In genomic region chr12:127038152-127038551, GRCh38 we compare ENCODE assay signal across 39 cellular contexts.
"Had no signal": no experiment of that assay in that cellular context is flagged by ENCODE, and none has a peak within 500 bp of the region (broad histone marks: within the 10 kb centered on the region; RNA-seq: fewer than 3 reads in every experiment).

No MANE protein-coding gene starts in this region.

- H3K27ac ChIP-seq: adrenal gland, ascending aorta, body of pancreas, brain microvascular endothelial cell, breast epithelium, cardiac muscle cell had no signal

- H3K36me3 Mint-ChIP-seq: activated naive CD4-positive, alpha-beta T cell treated with anti-CD3 and anti-CD28 coated beads, Interleukin-2, amount 10 ng/mL, durations not matched to agents 7 days and 5 days; activated naive CD4-positive, alpha-beta T cell treated with anti-CD3 and anti-CD28 coated beads, Interleukin-2, amount 50 U/mL, for 24 hours; activated naive CD8-positive, alpha-beta T cell; activated naive CD8-positive, alpha-beta T cell treated with anti-CD3 and anti-CD28 coated beads for 36 hours; activated naive CD8-positive, alpha-beta T cell treated with anti-CD3 and anti-CD28 coated beads, Interleukin-2, amount 10 ng/mL, durations not matched to agents 7 days and 5 days; brain had no signal

- H3K36me3 ChIP-seq: adrenal gland, ascending aorta, brain microvascular endothelial cell, breast epithelium, cardiac muscle cell had no signal

- H3K27me3 Mint-ChIP-seq: activated naive CD4-positive, alpha-beta T cell treated with anti-CD3 and anti-CD28 coated beads, Interleukin-2, amount 10 ng/mL, durations not matched to agents 7 days and 5 days; activated T-cell treated with anti-CD3 and anti-CD28 coated beads, Interleukin-2, amount 50 U/mL, for 24 hours had no signal

- H3K9me3 ChIP-seq: adrenal gland, ascending aorta, body of pancreas, breast epithelium had no signal

- ATAC-seq: activated naive CD4-positive, alpha-beta T cell treated with anti-CD3 and anti-CD28 coated beads, Interleukin-2, amount 50 U/mL, for 72 hours; activated naive CD8-positive, alpha-beta T cell treated with anti-CD3 and anti-CD28 coated beads, Interleukin-2, amount 50 U/mL, for 24 hours; activated T-cell treated with anti-CD3 and anti-CD28 coated beads, Interleukin-2, amount 50 U/mL, for 4 hours; activated T-cell treated with anti-CD3 and anti-CD28 coated beads, Interleukin-2, amount 50 U/mL, for 72 hours; activated T-helper 17 cell treated with anti-CD3 and anti-CD28 coated beads, Interleukin-2, amount 50 U/mL, for 72 hours; body of pancreas had no signal

- H3K4me1 Mint-ChIP-seq: activated naive CD4-positive, alpha-beta T cell treated with anti-CD3 and anti-CD28 coated beads, Interleukin-2, amount 10 ng/mL, durations not matched to agents 7 days and 5 days; activated naive CD4-positive, alpha-beta T cell treated with anti-CD3 and anti-CD28 coated beads, Interleukin-2, amount 50 U/mL, for 24 hours; activated naive CD8-positive, alpha-beta T cell treated with anti-CD3 and anti-CD28 coated beads for 36 hours; activated naive CD8-positive, alpha-beta T cell treated with anti-CD3 and anti-CD28 coated beads, Interleukin-2, amount 10 ng/mL, durations not matched to agents 7 days and 5 days; activated naive CD8-positive, alpha-beta T cell treated with anti-CD3 and anti-CD28 coated beads, Interleukin-2, amount 50 U/mL, for 24 hours; activated T-helper 17 cell treated with anti-CD3 and anti-CD28 coated beads, Interleukin-2, amount 50 U/mL, for 72 hours; brain; central memory CD8-positive, alpha-beta T cell had no signal

- H3K27ac Mint-ChIP-seq: activated naive CD4-positive, alpha-beta T cell treated with anti-CD3 and anti-CD28 coated beads for 36 hours; activated naive CD4-positive, alpha-beta T cell treated with anti-CD3 and anti-CD28 coated beads, Interleukin-2, amount 10 ng/mL, durations not matched to agents 7 days and 5 days; activated naive CD4-positive, alpha-beta T cell treated with anti-CD3 and anti-CD28 coated beads, Interleukin-2, amount 50 U/mL, for 24 hours; activated naive CD4-positive, alpha-beta T cell treated with anti-CD3 and anti-CD28 coated beads, Interleukin-2, amount 50 U/mL, for 72 hours; activated naive CD8-positive, alpha-beta T cell; activated naive CD8-positive, alpha-beta T cell treated with anti-CD3 and anti-CD28 coated beads for 36 hours; activated naive CD8-positive, alpha-beta T cell treated with anti-CD3 and anti-CD28 coated beads, Interleukin-2, amount 10 ng/mL, durations not matched to agents 7 days and 5 days; activated naive CD8-positive, alpha-beta T cell treated with anti-CD3 and anti-CD28 coated beads, Interleukin-2, amount 50 U/mL, for 24 hours; activated T-cell treated with anti-CD3 and anti-CD28 coated beads, Interleukin-2, amount 50 U/mL, for 24 hours; activated T-cell treated with anti-CD3 and anti-CD28 coated beads, Interleukin-2, amount 50 U/mL, for 72 hours; activated T-helper 1 cell treated with anti-CD3 and anti-CD28 coated beads, Interleukin-12 subunit alpha, Interleukin-12 subunit beta, Interleukin-2, Interleukin-4 antibody, amounts not matched to agents 30 ng/mL and 10 ng/mL and 1 ng/mL, durations not matched to agents 14 hours and 24 hours and 36 hours; activated T-helper 17 cell treated with anti-CD3 and anti-CD28 coated beads, Interleukin-2, amount 50 U/mL, for 72 hours; activated T-helper 2 cell treated with anti-CD3 and anti-CD28 coated beads, Interferon-gamma antibody, Interleukin-2, Interleukin-4, amounts not matched to agents 10 μg/mL and 5 μg/mL and 100 μg/mL, durations not matched to agents 14 hours and 24 hours and 36 hours had no signal

- H3K4me3 Mint-ChIP-seq: activated naive CD4-positive, alpha-beta T cell treated with anti-CD3 and anti-CD28 coated beads for 36 hours; activated naive CD4-positive, alpha-beta T cell treated with anti-CD3 and anti-CD28 coated beads, Interleukin-2, amount 10 ng/mL, durations not matched to agents 7 days and 5 days; activated naive CD4-positive, alpha-beta T cell treated with anti-CD3 and anti-CD28 coated beads, Interleukin-2, amount 50 U/mL, for 24 hours; activated naive CD8-positive, alpha-beta T cell; activated naive CD8-positive, alpha-beta T cell treated with anti-CD3 and anti-CD28 coated beads for 36 hours; activated naive CD8-positive, alpha-beta T cell treated with anti-CD3 and anti-CD28 coated beads, Interleukin-2, amount 10 ng/mL, durations not matched to agents 7 days and 5 days; activated naive CD8-positive, alpha-beta T cell treated with anti-CD3 and anti-CD28 coated beads, Interleukin-2, amount 50 U/mL, for 24 hours; activated T-cell treated with anti-CD3 and anti-CD28 coated beads, Interleukin-2, amount 50 U/mL, for 24 hours; activated T-cell treated with anti-CD3 and anti-CD28 coated beads, Interleukin-2, amount 50 U/mL, for 4 hours; activated T-cell treated with anti-CD3 and anti-CD28 coated beads, Interleukin-2, amount 50 U/mL, for 72 hours; activated T-helper 1 cell treated with anti-CD3 and anti-CD28 coated beads, Interleukin-12 subunit alpha, Interleukin-12 subunit beta, Interleukin-2, Interleukin-4 antibody, amounts not matched to agents 30 ng/mL and 10 ng/mL and 1 ng/mL, durations not matched to agents 14 hours and 24 hours and 36 hours; activated T-helper 17 cell treated with anti-CD3 and anti-CD28 coated beads, Interleukin-2, amount 50 U/mL, for 72 hours; brain; central memory CD8-positive, alpha-beta T cell had no signal

- H3K27me3 ChIP-seq: adrenal gland, ascending aorta, body of pancreas, brain microvascular endothelial cell, breast epithelium had no signal

- H3K4me3 ChIP-seq: adrenal gland, ascending aorta, body of pancreas, breast epithelium, cardiac muscle cell had no signal

- H3K4me1 ChIP-seq: adrenal gland, ascending aorta, body of pancreas, breast epithelium had no signal

- DNase-seq: activated effector memory CD4-positive, alpha-beta T cell treated with anti-CD3 and anti-CD28 coated beads, Interleukin-2, amount 50 U/mL, for 16 hours; activated effector memory CD4-positive, alpha-beta T cell treated with Interleukin-2 at 50 U/mL for 16 hours; activated gamma-delta T cell; activated gamma-delta T cell treated with Interleukin-2 at 50 U/mL for 16 hours; activated naive CD4-positive, alpha-beta T cell; activated naive CD4-positive, alpha-beta T cell treated with anti-CD3 and anti-CD28 coated beads for 36 hours; activated naive CD4-positive, alpha-beta T cell treated with anti-CD3 and anti-CD28 coated beads, Interleukin-2, amount 10 ng/mL, durations not matched to agents 7 days and 5 days; activated naive CD4-positive, alpha-beta T cell treated with anti-CD3 and anti-CD28 coated beads, Interleukin-2, amount 50 U/mL, for 16 hours; activated naive CD4-positive, alpha-beta T cell treated with Interleukin-2 at 50 U/mL for 16 hours; activated naive CD8-positive, alpha-beta T cell treated with anti-CD3 and anti-CD28 coated beads for 36 hours; activated naive CD8-positive, alpha-beta T cell treated with anti-CD3 and anti-CD28 coated beads, Interleukin-2, amount 10 ng/mL, durations not matched to agents 7 days and 5 days; activated naive CD8-positive, alpha-beta T cell treated with anti-CD3 and anti-CD28 coated beads, Interleukin-2, amount 50 U/mL, for 24 hours; activated T-cell treated with anti-CD3 and anti-CD28 coated beads, Interleukin-2, amount 50 U/mL, for 24 hours; activated T-cell treated with anti-CD3 and anti-CD28 coated beads, Interleukin-2, amount 50 U/mL, for 4 hours; activated T-cell treated with anti-CD3 and anti-CD28 coated beads, Interleukin-2, amount 50 U/mL, for 48 hours; activated T-cell treated with anti-CD3 and anti-CD28 coated beads, Interleukin-2, amount 50 U/mL, for 72 hours; adrenal gland; amniotic stem cell; amygdala; anterior cingulate cortex; aorta; body of pancreas; brain microvascular endothelial cell; caudate nucleus; central memory CD4-positive, alpha-beta T cell; cerebellar nuclear complex had no signal

- H3K9me3 Mint-ChIP-seq: activated naive CD4-positive, alpha-beta T cell treated with anti-CD3 and anti-CD28 coated beads for 36 hours; activated naive CD4-positive, alpha-beta T cell treated with anti-CD3 and anti-CD28 coated beads, Interleukin-2, amount 10 ng/mL, durations not matched to agents 7 days and 5 days; activated naive CD4-positive, alpha-beta T cell treated with anti-CD3 and anti-CD28 coated beads, Interleukin-2, amount 50 U/mL, for 24 hours; activated T-cell treated with anti-CD3 and anti-CD28 coated beads, Interleukin-2, amount 50 U/mL, for 24 hours; activated T-cell treated with anti-CD3 and anti-CD28 coated beads, Interleukin-2, amount 50 U/mL, for 4 hours; activated T-helper 17 cell treated with anti-CD3 and anti-CD28 coated beads, Interleukin-2, amount 50 U/mL, for 72 hours; central memory CD8-positive, alpha-beta T cell had no signal

- FAIRE-seq: astrocyte, bronchial epithelial cell had no signal
